In the genomic region with DNA sequence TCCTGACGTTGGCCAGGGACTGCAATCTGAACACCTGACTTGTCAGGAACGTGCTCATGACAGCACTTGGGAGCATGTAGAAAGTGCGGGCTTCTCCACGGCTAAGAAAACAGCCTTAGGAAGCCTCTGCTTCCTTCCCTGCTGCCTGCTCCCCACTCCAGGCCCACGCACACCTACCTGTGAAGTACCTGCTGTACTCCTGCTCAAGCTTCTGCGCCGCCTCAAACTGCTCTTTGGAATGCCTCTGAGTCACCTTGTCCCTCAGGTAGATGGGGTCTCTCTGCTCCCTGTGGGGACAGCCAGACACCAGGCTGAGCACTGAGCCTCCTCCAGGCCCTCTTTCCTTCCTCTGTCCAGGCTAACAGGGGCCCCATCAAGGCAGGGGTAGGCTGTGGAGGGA, we compare ENCODE assay signal across 16 cellular contexts.
"Had no signal": no experiment of that assay in that cellular context is flagged by ENCODE, and none has a peak within 500 bp of the region (broad histone marks: within the 10 kb centered on the region; RNA-seq: fewer than 3 reads in every experiment).

No MANE protein-coding gene starts in this region.

- ATAC-seq: left colon; left ventricle myocardium superior; natural killer cell treated with Interleukin-12 subunit alpha and Interleukin-12 subunit beta and Interleukin-15 and Interleukin-18, amount 100 ng/mL, for 72 hours; psoas muscle; right cardiac atrium; stimulated activated effector memory CD8-positive, alpha-beta T cell treated with anti-CD3 and anti-CD28 coated beads, Interleukin-12 subunit alpha, Interleukin-12 subunit beta, amount 100 ng/mL, for 72 hours had no signal

- DNase-seq: cerebellar nuclear complex; effector CD4-positive, alpha-beta T cell; hippocampal formation; immature natural killer cell; islet precursor cell; kidney glomerular epithelial cell; left ventricle myocardium superior; right cardiac atrium; stimulated activated CD4-positive, alpha-beta T cell treated with anti-CD3 and anti-CD28 coated beads, Interleukin-2, amount 100 ng/mL, for 24 hours; stimulated activated CD4-positive, alpha-beta T cell treated with anti-CD3 and anti-CD28 coated beads, Interleukin-4, amount 100 ng/mL, for 24 hours; stimulated activated naive CD4-positive, alpha-beta T cell treated with Interleukin-2 at 50 U/mL for 16 hours; stomach had no signal
